8 cellular contexts compared by ENCODE assay signal in genomic region chr1:165631403-165632151, GRCh38. TPM values are rescaled to one million over a fixed set of nuclear protein-coding genes. Genes with fewer than 3 reads are reported as not detected.
DNase-seq lines count a peak whose midpoint lies in the region; ATAC-seq, FAIRE-seq and TF ChIP-seq lines count a peak whose summit lies in the region.

No MANE protein-coding gene starts in this region.

- no peaks in the 10 kb centered on the region for H3K27me3 ChIP-seq in CD4-positive, alpha-beta memory T cell (ENCODE audit: insufficient read depth, low read length)
- no peaks in the 10 kb centered on the region for H3K27me3 ChIP-seq in RWPE2 (ENCODE audit: insufficient read depth, poor library complexity, severe bottlenecking)
- H3K27me3 ChIP-seq in left ventricle myocardium inferior (ENCODE audit: low read depth) = no peaks in the 10 kb centered on the region

- FAIRE-seq in GM19239 (lab: Jason Lieb, UNC) = peak; percentile 56

- no peaks in the 10 kb centered on the region for H3K27me3 Mint-ChIP-seq in CD4-positive, alpha-beta memory T cell
- no peaks in the 10 kb centered on the region for H3K27me3 Mint-ChIP-seq in progenitor cell of endocrine pancreas

- peak; percentile 10 to 58 (median 17) for DNase-seq in CD4-positive, alpha-beta memory T cell
- DNase-seq in GM19239 (ENCODE audit: insufficient read length, low spot score) = no peak
- DNase-seq in RWPE2 (ENCODE audit: low spot score) = no peak
- peak; percentile 4 for DNase-seq in activated naive CD8-positive, alpha-beta T cell treated with anti-CD3 and anti-CD28 coated beads, Interleukin-2, amount 50 U/mL, for 16 hours (ENCODE audit: low read depth, low spot score)
- peak; percentile 42 for DNase-seq in left ventricle myocardium inferior
- DNase-seq in progenitor cell of endocrine pancreas (ENCODE audit: low spot score, unreplicated experiment) = peak; percentile 13

- CTCF ChIA-PET in CD4-positive, alpha-beta memory T cell (lab: Charles Lee; ENCODE audit: partially characterized antibody) = interaction anchor here (0.9 to 1.5 kb wide), 2 partner anchors 29 to 264 kb away, joined by 3 read pairs; no protein-coding TSS in a partner anchor

- H3K9me3 Mint-ChIP-seq in CD4-positive, alpha-beta memory T cell = no peaks in the 10 kb centered on the region
- no peaks in the 10 kb centered on the region for H3K9me3 Mint-ChIP-seq in progenitor cell of endocrine pancreas (ENCODE audit: low read depth)

- TF ChIP-seq CTCF in RWPE2 (IDR thresholded peaks at IDR 0.05; ENCODE audit: poor library complexity, severe bottlenecking) (peak; percentile 29), left ventricle myocardium inferior (IDR thresholded peaks at IDR 0.05; ENCODE audit: borderline replicate concordance) (no peak), progenitor cell of endocrine pancreas (IDR thresholded peaks at IDR 0.05; ENCODE audit: unreplicated experiment) (no peak)

- H3K27ac Mint-ChIP-seq in CD4-positive, alpha-beta memory T cell = no peak overlapping the region
- no peak overlapping the region for H3K27ac Mint-ChIP-seq in progenitor cell of endocrine pancreas

- intact Hi-C loops in CD4-positive, alpha-beta memory T cell (cut with micrococcal nuclease) = loop anchor here (1.0 to 10.0 kb wide), 5 partner anchors 33 to 238 kb away; partner anchors contain the start of genes ALDH9A1, TMCO1 and UCK2
- intact Hi-C loops in left ventricle myocardium inferior (cut with micrococcal nuclease) = no loop called here

- peaks cover 35% of the 10 kb centered on the region for H3K4me1 ChIP-seq in CD4-positive, alpha-beta memory T cell (ENCODE audit: insufficient read depth, low read length)
- H3K4me1 ChIP-seq in RWPE2 (ENCODE audit: insufficient read depth, poor library complexity, severe bottlenecking) (peaks cover 12% of the 10 kb centered on the region), left ventricle myocardium inferior (peaks cover 62% of the 10 kb centered on the region)

- peaks cover under 1 to 5% of the 10 kb centered on the region in 2 donors for H3K36me3 Mint-ChIP-seq in CD4-positive, alpha-beta memory T cell
- H3K36me3 Mint-ChIP-seq in progenitor cell of endocrine pancreas (ENCODE audit: insufficient read depth) = no peaks in the 10 kb centered on the region

- H3K27ac ChIP-seq in CD4-positive, alpha-beta memory T cell (ENCODE audit: low read depth, low read length) = peak overlapping the region; percentile 69
- H3K27ac ChIP-seq in RWPE2 (ENCODE audit: poor library complexity, severe bottlenecking) (peak overlapping the region; percentile 78), left ventricle myocardium inferior (replicated peaks) (peak overlapping the region; percentile 95)

- ATAC-seq in HG03442 (IDR thresholded peaks at IDR 0.05; ENCODE audit: unreplicated experiment) (peak; percentile 41), RWPE2 (ENCODE audit: low read depth) (peak; percentile 67), HG03108 (IDR thresholded peaks at IDR 0.05; ENCODE audit: unreplicated experiment) (no peak)

- peaks cover 15 to 24% (median 20%) of the 10 kb centered on the region in 4 donors for H3K4me1 Mint-ChIP-seq in CD4-positive, alpha-beta memory T cell
- H3K4me1 Mint-ChIP-seq in progenitor cell of endocrine pancreas (ENCODE audit: low read depth) = peaks cover 23% of the 10 kb centered on the region

- peak overlapping the region; percentile 86 to 97 for H3K4me3 ChIP-seq in CD4-positive, alpha-beta memory T cell (ENCODE audit: low read length in 2 of 2)
- H3K4me3 ChIP-seq in RWPE2 (ENCODE audit: severe bottlenecking) = peak overlapping the region; percentile 42
- peak overlapping the region; percentile 82 for H3K4me3 ChIP-seq in left ventricle myocardium inferior

- no peaks in the 10 kb centered on the region for H3K36me3 ChIP-seq in CD4-positive, alpha-beta memory T cell (ENCODE audit: insufficient read depth, low read length)
- peaks cover 12% of the 10 kb centered on the region for H3K36me3 ChIP-seq in RWPE2 (ENCODE audit: low read depth)
- H3K36me3 ChIP-seq in left ventricle myocardium inferior = peaks cover 12% of the 10 kb centered on the region

- H3K9me3 ChIP-seq in CD4-positive, alpha-beta memory T cell (ENCODE audit: control insufficient read depth in 1 of 2, low read length in 2 of 2) = no peaks in the 10 kb centered on the region
- H3K9me3 ChIP-seq in RWPE2 (ENCODE audit: severe bottlenecking) (no peaks in the 10 kb centered on the region), left ventricle myocardium inferior (replicated peaks) (no peaks in the 10 kb centered on the region)

- POLR2A ChIA-PET in CD4-positive, alpha-beta memory T cell (lab: Charles Lee; ENCODE audit: partially characterized antibody) = interaction anchor here (1.5 to 3.0 kb wide), 8 partner anchors 14 to 240 kb away, joined by 3 to 30 read pairs (median 7); partner anchors contain the start of genes ALDH9A1 and TMCO1

- no peak overlapping the region for H3K4me3 Mint-ChIP-seq in CD4-positive, alpha-beta memory T cell
- no peak overlapping the region for H3K4me3 Mint-ChIP-seq in progenitor cell of endocrine pancreas (ENCODE audit: low read depth)

RNA-seq across cellular contexts. Expression of gene MGST3, which starts 0.5 kb away (rescaled TPM):
- 10 to 100 TPM; 67.6 to 74.0 TPM for total RNA-seq in CD4-positive, alpha-beta memory T cell
- polyA plus RNA-seq in CD4-positive, alpha-beta memory T cell = 100 to 1,000 TPM; 171 to 176 TPM
- total RNA-seq in left ventricle myocardium inferior (718 TPM), progenitor cell of endocrine pancreas (128 and 136 TPM in 2 replicates)

Comparison
In these comparisons a context has a peak if more than half of its experiments do, and no peak if none do; other contexts are left out.
1. DNase-seq: peak in CD4-positive, alpha-beta memory T cell (5 of 5), activated naive CD8-positive, alpha-beta T cell treated with anti-CD3 and anti-CD28 coated beads, Interleukin-2, amount 50 U/mL, for 16 hours (single experiment), left ventricle myocardium inferior (single experiment) and progenitor cell of endocrine pancreas (single experiment); none in GM19239 (single experiment) and RWPE2 (single experiment).
2. Peak in every context shown above with its lines, with median percentiles within 50 percentile points of each other: H3K27ac ChIP-seq and H3K4me3 ChIP-seq.